Comparison of ENCODE assay signal across 13 cellular contexts in genomic region chr6:4907602-4908001, GRCh38.
A peak's percentile ranks its signal among the peaks of the same experiment; 100 is the strongest.
DNase-seq lines count a peak whose midpoint lies in the region; ATAC-seq and TF ChIP-seq lines count a peak whose summit lies in the region.
"Had no signal": no experiment of that assay in that cellular context is flagged by ENCODE, and none has a peak within 500 bp of the region (broad histone marks: within the 10 kb centered on the region; RNA-seq: fewer than 3 reads in every experiment).

No MANE protein-coding gene starts in this region.

- no peak overlapping the region for H4K8ac ChIP-seq in trophoblast cell (ENCODE audit: low read depth, low read length)

- peaks cover 8% of the 10 kb centered on the region for H3K36me3 Mint-ChIP-seq in activated CD4-positive, alpha-beta T cell treated with anti-CD3 and anti-CD28 coated beads, Interleukin-2, amount 10 ng/mL, durations not matched to agents 24 days and 14 days (ENCODE audit: low read depth)
- H3K36me3 Mint-ChIP-seq in activated CD8-positive, alpha-beta T cell treated with anti-CD3 and anti-CD28 coated beads for 36 hours (ENCODE audit: low read depth): peaks cover 9% of the 10 kb centered on the region

- H2BK120ac ChIP-seq in trophoblast cell (ENCODE audit: insufficient read depth, low read length, poor library complexity): no peak overlapping the region

- no peak for DNase-seq in activated CD4-positive, alpha-beta T cell treated with anti-CD3 and anti-CD28 coated beads, Interleukin-2, amount 10 ng/mL, durations not matched to agents 24 days and 14 days
- DNase-seq in activated CD4-positive, alpha-beta T cell treated with anti-CD3 and anti-CD28 coated beads, Interleukin-2, amount 50 U/mL, for 1 hour: no peak
- no peak for DNase-seq in activated CD8-positive, alpha-beta T cell treated with anti-CD3 and anti-CD28 coated beads for 36 hours
- DNase-seq in trophoblast cell (no peak), SW480 (ENCODE audit: low spot score) (no peak), KG1 (lab: John Stamatoyannopoulos, UW) (no peak), islet precursor cell (no peak)
- DNase-seq: NCI-H2107, SJCRH30 had no signal

- no peak overlapping the region for H2BK12ac ChIP-seq in trophoblast cell (ENCODE audit: low read length)

- no peak overlapping the region for H3K4me2 ChIP-seq in trophoblast cell (ENCODE audit: low read length)

- H3K27ac ChIP-seq in trophoblast cell (ENCODE audit: low read depth, low read length): no peak overlapping the region
- H3K27ac ChIP-seq: 22Rv1, SJCRH30, VCaP had no signal

- no peak overlapping the region for H3K4me3 ChIP-seq in trophoblast cell (ENCODE audit: low read depth, low read length)
- H3K4me3 ChIP-seq: lung, SJCRH30 had no signal

- peak overlapping the region; percentile 65 for H3K4me3 Mint-ChIP-seq in activated CD4-positive, alpha-beta T cell treated with anti-CD3 and anti-CD28 coated beads, Interleukin-2, amount 10 ng/mL, durations not matched to agents 24 days and 14 days
- no peak overlapping the region for H3K4me3 Mint-ChIP-seq in activated CD8-positive, alpha-beta T cell treated with anti-CD3 and anti-CD28 coated beads for 36 hours

- H4K91ac ChIP-seq in trophoblast cell (ENCODE audit: low read depth, low read length): no peak overlapping the region

- H3K23ac ChIP-seq in trophoblast cell (ENCODE audit: low read length): no peak overlapping the region

- no peaks in the 10 kb centered on the region for H3K27me3 ChIP-seq in trophoblast cell (ENCODE audit: insufficient read depth, low read length)
- H3K27me3 ChIP-seq: SJCRH30 had no signal

- no peak overlapping the region for H3K9ac ChIP-seq in trophoblast cell (ENCODE audit: low read length)

- H3K4me1 ChIP-seq in trophoblast cell (ENCODE audit: control insufficient read depth in 1 of 2, insufficient read depth in 2 of 2, low read length in 2 of 2): peaks cover 5 to 11% of the 10 kb centered on the region in 2 experiments
- H3K4me1 ChIP-seq: SJCRH30 had no signal

- WGBS in trophoblast cell (ENCODE audit: extremely low coverage, insufficient coverage, insufficient read length): no CpG with 5 or more reads among the region's 6 CpGs

- H2BK5ac ChIP-seq in trophoblast cell (ENCODE audit: low read depth, low read length, poor library complexity): no peak overlapping the region

- intact Hi-C loops in activated CD4-positive, alpha-beta T cell treated with anti-CD3 and anti-CD28 coated beads, Interleukin-2, amount 10 ng/mL, durations not matched to agents 24 days and 14 days (cut with micrococcal nuclease): no loop called here
- intact Hi-C loops in activated CD8-positive, alpha-beta T cell treated with anti-CD3 and anti-CD28 coated beads for 36 hours (cut with micrococcal nuclease): no loop called here

- ATAC-seq in GM21786 (IDR thresholded peaks at IDR 0.05; ENCODE audit: unreplicated experiment): peak; percentile 55
- ATAC-seq in activated CD8-positive, alpha-beta T cell treated with anti-CD3 and anti-CD28 coated beads for 36 hours: peak; percentile 50

- H3K36me3 ChIP-seq in trophoblast cell (ENCODE audit: control insufficient read depth in 1 of 2, insufficient read depth in 2 of 2, low read length in 2 of 2): peaks cover 19 to 38% of the 10 kb centered on the region in 2 experiments

- H3K79me2 ChIP-seq in trophoblast cell (ENCODE audit: control insufficient read depth, insufficient read depth, low read length, poor library complexity): peaks cover 8% of the 10 kb centered on the region

- H3K27ac Mint-ChIP-seq in activated CD4-positive, alpha-beta T cell treated with anti-CD3 and anti-CD28 coated beads, Interleukin-2, amount 10 ng/mL, durations not matched to agents 24 days and 14 days: peak overlapping the region; percentile 80
- H3K27ac Mint-ChIP-seq in activated CD8-positive, alpha-beta T cell treated with anti-CD3 and anti-CD28 coated beads for 36 hours: peak overlapping the region; percentile 84

- peaks cover 34% of the 10 kb centered on the region for H3K4me1 Mint-ChIP-seq in activated CD4-positive, alpha-beta T cell treated with anti-CD3 and anti-CD28 coated beads, Interleukin-2, amount 10 ng/mL, durations not matched to agents 24 days and 14 days
- peaks cover 42% of the 10 kb centered on the region for H3K4me1 Mint-ChIP-seq in activated CD8-positive, alpha-beta T cell treated with anti-CD3 and anti-CD28 coated beads for 36 hours (ENCODE audit: low read depth)

- no peak overlapping the region for H4K12ac ChIP-seq in trophoblast cell (ENCODE audit: low read depth, low read length)

- H3K14ac ChIP-seq in trophoblast cell (ENCODE audit: low read length): no peak overlapping the region

- peak overlapping the region; percentile 40 for H3K4ac ChIP-seq in trophoblast cell (ENCODE audit: low read depth, low read length)

- no peak overlapping the region for H2AK5ac ChIP-seq in trophoblast cell (ENCODE audit: low read length)

- TF ChIP-seq CTCF in activated CD8-positive, alpha-beta T cell treated with anti-CD3 and anti-CD28 coated beads for 36 hours (IDR thresholded peaks at IDR 0.05): no peak

- H2AFZ ChIP-seq in trophoblast cell (ENCODE audit: insufficient read depth, low read length, poor library complexity): no peak overlapping the region

- POLR2A ChIA-PET in activated CD8-positive, alpha-beta T cell treated with anti-CD3 and anti-CD28 coated beads for 36 hours (lab: Charles Lee): interaction anchor here (0.8 to 1.8 kb wide), 3 partner anchors 28 to 131 kb away, joined by 3 to 9 read pairs (median 3); partner anchors contain the start of gene CDYL

- no peaks in the 10 kb centered on the region for H3K9me3 Mint-ChIP-seq in activated CD4-positive, alpha-beta T cell treated with anti-CD3 and anti-CD28 coated beads, Interleukin-2, amount 10 ng/mL, durations not matched to agents 24 days and 14 days
- H3K9me3 Mint-ChIP-seq in activated CD8-positive, alpha-beta T cell treated with anti-CD3 and anti-CD28 coated beads for 36 hours: no peaks in the 10 kb centered on the region

- CTCF ChIA-PET in activated CD8-positive, alpha-beta T cell treated with anti-CD3 and anti-CD28 coated beads for 36 hours (lab: Charles Lee): interaction anchor here (1.2 to 2.6 kb wide), 4 partner anchors 20 to 33 kb away, joined by 3 to 8 read pairs (median 4); no protein-coding TSS in a partner anchor

- H3K79me1 ChIP-seq in trophoblast cell (ENCODE audit: low read length): no peaks in the 10 kb centered on the region

- no peaks in the 10 kb centered on the region for H3K27me3 Mint-ChIP-seq in activated CD4-positive, alpha-beta T cell treated with anti-CD3 and anti-CD28 coated beads, Interleukin-2, amount 10 ng/mL, durations not matched to agents 24 days and 14 days
- no peaks in the 10 kb centered on the region for H3K27me3 Mint-ChIP-seq in activated CD8-positive, alpha-beta T cell treated with anti-CD3 and anti-CD28 coated beads for 36 hours

- H3K9me3 ChIP-seq in trophoblast cell (ENCODE audit: insufficient read depth, low read depth, low read length): no peaks in the 10 kb centered on the region
- H3K9me3 ChIP-seq: SJCRH30 had no signal

- H3K18ac ChIP-seq in trophoblast cell (ENCODE audit: low read length): peak overlapping the region; percentile 21
